29 cellular contexts compared by ENCODE assay signal in genomic region chr10:55358539-55358938, GRCh38.
"Had no signal": no experiment of that assay in that cellular context is flagged by ENCODE, and none has a peak within 500 bp of the region (broad histone marks: within the 10 kb centered on the region; RNA-seq: fewer than 3 reads in every experiment).

No MANE protein-coding gene starts in this region.

- H3K9me3 ChIP-seq: gastroesophageal sphincter, heart left ventricle, left lung, suprapubic skin, transverse colon, upper lobe of right lung, uterus had no signal

- H3K4me1 Mint-ChIP-seq: naive thymus-derived CD4-positive, alpha-beta T cell; nephron; neural progenitor cell; stimulated activated naive CD8-positive, alpha-beta T cell treated with anti-CD3 and anti-CD28 coated beads, Interleukin-15, amount 100 ng/mL, for 72 hours had no signal

- H3K27ac Mint-ChIP-seq: effector memory CD8-positive, alpha-beta T cell; naive thymus-derived CD4-positive, alpha-beta T cell; nephron; neural progenitor cell; progenitor cell of endocrine pancreas; stimulated activated naive CD8-positive, alpha-beta T cell treated with anti-CD3 and anti-CD28 coated beads, Interleukin-15, amount 100 ng/mL, for 72 hours had no signal

- DNase-seq: dermis blood vessel endothelial cell; effector memory CD8-positive, alpha-beta T cell; foreskin keratinocyte; heart left ventricle; left cardiac atrium; left lung; mesendoderm; midbrain; naive thymus-derived CD4-positive, alpha-beta T cell; stimulated activated CD4-positive, alpha-beta T cell treated with anti-CD3 and anti-CD28 coated beads, Interleukin-12 subunit alpha, Interleukin-12 subunit beta, amount 100 ng/mL, for 4 hours; stimulated activated CD4-positive, alpha-beta T cell treated with anti-CD3 and anti-CD28 coated beads, Interleukin-1b, Interleukin-23, amount 100 ng/mL, for 48 hours; stimulated activated CD4-positive, alpha-beta T cell treated with anti-CD3 and anti-CD28 coated beads, Interleukin-4, amount 100 ng/mL, for 1 hour; stimulated activated CD8-positive, alpha-beta memory T cell treated with anti-CD3 and anti-CD28 coated beads, Interleukin-4, amount 100 ng/mL, for 48 hours; stimulated activated naive CD4-positive, alpha-beta T cell; stimulated activated naive CD8-positive, alpha-beta T cell treated with anti-CD3 and anti-CD28 coated beads, Interleukin-15, amount 100 ng/mL, for 72 hours; transverse colon; upper lobe of right lung; uterus had no signal

- H3K4me3 Mint-ChIP-seq: effector memory CD8-positive, alpha-beta T cell; naive thymus-derived CD4-positive, alpha-beta T cell; nephron; neural progenitor cell; stimulated activated naive CD8-positive, alpha-beta T cell treated with anti-CD3 and anti-CD28 coated beads, Interleukin-15, amount 100 ng/mL, for 72 hours had no signal

- ATAC-seq: effector memory CD8-positive, alpha-beta T cell; foreskin keratinocyte; gastroesophageal sphincter; heart left ventricle; left cardiac atrium; left lung; naive thymus-derived CD4-positive, alpha-beta T cell; sciatic nerve; stimulated activated naive CD8-positive, alpha-beta T cell treated with anti-CD3 and anti-CD28 coated beads, Interleukin-15, amount 100 ng/mL, for 72 hours; upper lobe of right lung had no signal

- H3K36me3 ChIP-seq: gastroesophageal sphincter, heart left ventricle, left lung, neural progenitor cell, suprapubic skin, transverse colon, upper lobe of right lung, uterus had no signal

- H3K27me3 Mint-ChIP-seq: effector memory CD8-positive, alpha-beta T cell; naive thymus-derived CD4-positive, alpha-beta T cell; progenitor cell of endocrine pancreas; stimulated activated naive CD8-positive, alpha-beta T cell treated with anti-CD3 and anti-CD28 coated beads, Interleukin-15, amount 100 ng/mL, for 72 hours had no signal

- H3K27ac ChIP-seq: coronary artery, foreskin keratinocyte, gastroesophageal sphincter, heart left ventricle, hepatocyte, left lung, neural progenitor cell, parathyroid adenoma, suprapubic skin, transverse colon, upper lobe of right lung, uterus had no signal

- H3K9me3 Mint-ChIP-seq: nephron had no signal

- H3K4me3 ChIP-seq: coronary artery, gastroesophageal sphincter, heart left ventricle, hepatocyte, left lung, neural progenitor cell, smooth muscle cell, suprapubic skin, transverse colon, upper lobe of right lung, uterus had no signal

- H3K9ac ChIP-seq: neural progenitor cell, parathyroid adenoma had no signal

- FAIRE-seq: endometrium had no signal

- H3K4me1 ChIP-seq: foreskin keratinocyte, gastroesophageal sphincter, heart left ventricle, left lung, neural progenitor cell, parathyroid adenoma, suprapubic skin, transverse colon, upper lobe of right lung, uterus had no signal

- H3K36me3 Mint-ChIP-seq: naive thymus-derived CD4-positive, alpha-beta T cell; neural progenitor cell had no signal
